ENCODE assay signal across 11 cellular contexts in genomic region chr20:48090314-48090713, GRCh38.
"Had no signal": no experiment of that assay in that cellular context is flagged by ENCODE, and none has a peak within 500 bp of the region (broad histone marks: within the 10 kb centered on the region; RNA-seq: fewer than 3 reads in every experiment).

No MANE protein-coding gene starts in this region.

- H2AFZ ChIP-seq: GM23248, GM23338 had no signal

- H3K4me3 Mint-ChIP-seq: GM23338, H9, HFFc6 had no signal

- H3K4me3 ChIP-seq: GM23248, GM23338, HAP-1 had no signal

- H3K9me3 ChIP-seq: HAP-1 had no signal

- H3K27ac Mint-ChIP-seq: GM23338, H9, HFFc6 had no signal

- H3K4me1 ChIP-seq: HAP-1 had no signal

- H3K4me2 ChIP-seq: GM23338 had no signal

- H3K36me3 ChIP-seq: HAP-1 had no signal

- ATAC-seq: GM23338, HCT116 had no signal

- DNase-seq: GM23248, GOT3, H7, H9, HCEC 1CT, HFFc6 had no signal

- FAIRE-seq: H1, H54 had no signal

- H3K4me1 Mint-ChIP-seq: GM23338 had no signal

- H3K27ac ChIP-seq: GM23248 had no signal

- H3K9ac ChIP-seq: GM23248 had no signal
